20 cellular contexts compared by ENCODE assay signal in the genomic region with DNA sequence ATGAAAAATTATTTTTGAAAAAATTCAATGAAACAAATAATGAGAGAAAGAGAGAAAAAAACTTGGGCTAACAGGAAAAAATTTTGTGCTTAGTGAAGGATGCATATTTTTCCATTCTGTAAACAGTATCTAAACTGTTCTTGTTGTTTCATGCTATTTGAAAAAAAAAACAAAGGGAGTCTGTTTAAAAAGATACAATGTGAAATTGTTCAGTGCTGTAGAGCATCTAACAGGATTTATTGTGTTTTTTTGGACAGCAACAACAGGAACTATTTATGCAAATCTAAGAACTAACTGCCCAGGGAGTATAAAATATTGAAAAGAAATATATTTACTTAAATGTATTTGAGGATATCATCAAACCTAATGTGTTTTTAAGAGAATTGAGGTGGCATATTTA. TPM values are rescaled to one million over a fixed set of nuclear protein-coding genes. Genes with fewer than 3 reads are reported as not detected.
A peak's percentile ranks its signal among the peaks of the same experiment; 100 is the strongest.
DNase-seq lines count a peak whose midpoint lies in the region; ATAC-seq and TF ChIP-seq lines count a peak whose summit lies in the region.
"Had no signal": no experiment of that assay in that cellular context is flagged by ENCODE, and none has a peak within 500 bp of the region (broad histone marks: within the 10 kb centered on the region; RNA-seq: fewer than 3 reads in every experiment).

No MANE protein-coding gene starts in this region.

- no peak for TF ChIP-seq EP300 in tibial nerve (IDR thresholded peaks at IDR 0.05)

- H3K9me3 ChIP-seq in tibial nerve = no peaks in the 10 kb centered on the region
- H3K9me3 ChIP-seq: A549, BE2C, SJSA1 had no signal

- peak overlapping the region in 3 of 4 donors; percentile 73 to 79 (median 75) for H3K27ac ChIP-seq in tibial nerve
- H3K27ac ChIP-seq: A549, SJSA1 had no signal

- peaks cover 0 to 28% (median 4%) of the 10 kb centered on the region in 4 donors for H3K4me1 ChIP-seq in tibial nerve
- H3K4me1 ChIP-seq: A549, BE2C, SJSA1 had no signal

- ATAC-seq in GM18511 (IDR thresholded peaks at IDR 0.05; ENCODE audit: unreplicated experiment) (no peak), GM19395 (IDR thresholded peaks at IDR 0.05; ENCODE audit: unreplicated experiment) (no peak), GM21423 (IDR thresholded peaks at IDR 0.05; ENCODE audit: unreplicated experiment) (no peak)
- ATAC-seq: A549, GM23338, Right ventricle myocardium inferior had no signal

- H3K4me3 ChIP-seq in tibial nerve = no peak overlapping the region
- H3K4me3 ChIP-seq: A549, GM23338, SJSA1 had no signal

- peak; percentile 27 for DNase-seq in NCI-H526 treated with DMSO at 0.1 percent for 48 hours (lab: John Stamatoyannopoulos, UW)
- peak; percentile 76 for DNase-seq in foreskin melanocyte
- DNase-seq in middle frontal gyrus (ENCODE audit: extremely low spot score, low spot score) = peak; percentile 59
- DNase-seq in tibial nerve (ENCODE audit: low spot score in 2 of 2) = no peak
- DNase-seq: BE2C, EL, HCEC 1CT, KBM-7, NCI-H1092 treated with DMSO at 0.1 percent for 48 hours, NCI-H1436 treated with DMSO at 0.1 percent for 48 hours, NCI-H2029, NCI-H345, NCI-H524 had no signal

- no peak for TF ChIP-seq CTCF in tibial nerve (IDR thresholded peaks at IDR 0.05)

- TF ChIP-seq POLR2A in tibial nerve (IDR thresholded peaks at IDR 0.05) = no peak

- no peaks in the 10 kb centered on the region for H3K27me3 ChIP-seq in tibial nerve
- H3K27me3 ChIP-seq: BE2C, SJSA1 had no signal

- no peaks in the 10 kb centered on the region for H3K36me3 ChIP-seq in tibial nerve
- H3K36me3 ChIP-seq: BE2C, SJSA1 had no signal

RNA-seq across cellular contexts. Expression of a gene that starts 55.1 kb away (rescaled TPM):
- 10 to 100 TPM; 29.1 to 36.5 (median 32.3) TPM for total RNA-seq in tibial nerve
- total RNA-seq: SJSA1 had no signal

Comparison
In these comparisons a context has a peak if more than half of its experiments do, and no peak if none do; other contexts are left out.
1. DNase-seq: peak in NCI-H526 treated with DMSO at 0.1 percent for 48 hours (single experiment), foreskin melanocyte (single experiment) and middle frontal gyrus (single experiment); none in tibial nerve (0 of 2).